24 cellular contexts compared by ENCODE assay signal in the genomic region with DNA sequence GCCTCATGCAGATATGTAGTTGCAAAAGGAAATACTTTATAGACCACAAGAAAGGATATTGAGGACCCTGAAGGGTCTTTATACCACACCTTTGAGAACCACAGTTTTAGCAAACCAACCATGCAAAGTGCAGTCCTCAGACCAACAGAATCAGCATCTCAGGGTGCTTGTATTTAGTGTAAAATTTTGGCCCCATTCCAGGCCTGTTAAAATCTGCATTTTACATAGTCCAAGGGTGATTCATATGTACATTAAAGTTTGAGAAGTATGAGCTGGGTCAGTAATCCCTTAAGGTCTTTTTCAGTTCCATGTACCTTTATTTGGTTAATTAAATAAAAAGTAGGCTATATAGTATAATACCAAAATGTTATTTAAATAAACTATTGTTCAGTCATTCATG.
A peak's percentile ranks its signal among the peaks of the same experiment; 100 is the strongest.
DNase-seq lines count a peak whose midpoint lies in the region; ATAC-seq, FAIRE-seq and TF ChIP-seq lines count a peak whose summit lies in the region.
"Had no signal": no experiment of that assay in that cellular context is flagged by ENCODE, and none has a peak within 500 bp of the region (broad histone marks: within the 10 kb centered on the region; RNA-seq: fewer than 3 reads in every experiment).

No MANE protein-coding gene starts in this region.

- BruUV-seq in K562 (replicated peaks; lab: Mats Ljungman, UMichigan): no TSS peak

- no peak for TF ChIP-seq CTCF in K562 (IDR thresholded peaks at IDR 0.05 in 2 of 3, conservative IDR thresholded peaks at IDR 0.05 in 1 of 3; ENCODE audit: insufficient read depth in 2 of 3, low read depth in 1 of 3, low read length in 3 of 3)
- TF ChIP-seq CTCF in keratinocyte (optimal IDR thresholded peaks at IDR 0.05 in 1 of 3, IDR thresholded peaks at IDR 0.05 in 1 of 3, conservative IDR thresholded peaks at IDR 0.05 in 1 of 3; ENCODE audit: extremely low read depth in 1 of 3, insufficient read depth in 2 of 3, low read length in 3 of 3): no peak
- no peak for TF ChIP-seq CTCF in sigmoid colon (IDR thresholded peaks at IDR 0.05)

- H3K4me1 ChIP-seq in K562 (replicated peaks in 1 of 2; ENCODE audit: control insufficient read depth in 2 of 2, insufficient read depth in 2 of 2, low read length in 2 of 2): no peaks in the 10 kb centered on the region
- peaks cover 34% of the 10 kb centered on the region for H3K4me1 ChIP-seq in keratinocyte (ENCODE audit: control insufficient read depth, extremely low read depth, insufficient read depth, low read length)
- H3K4me1 ChIP-seq in sigmoid colon: peaks cover 0 to 10% (median 4%) of the 10 kb centered on the region in 4 donors

- H3K27ac ChIP-seq in K562 (ENCODE audit: extremely low read depth, low read depth, low read length) (no peak overlapping the region), keratinocyte (ENCODE audit: control insufficient read depth, insufficient read depth, low read length) (no peak overlapping the region), sigmoid colon (no peak overlapping the region)
- H3K27ac ChIP-seq: ascending aorta, C4-2B, KMS-11, left ventricle myocardium inferior, tibial artery had no signal

- H3K9me3 ChIP-seq in K562 (replicated peaks; ENCODE audit: control insufficient read depth, insufficient read depth, low read depth, low read length): no peaks in the 10 kb centered on the region
- H3K9me3 ChIP-seq in keratinocyte (ENCODE audit: control insufficient read depth, low read depth, low read length): no peaks in the 10 kb centered on the region
- H3K9me3 ChIP-seq in sigmoid colon: no peaks in the 10 kb centered on the region
- H3K9me3 ChIP-seq: ascending aorta, left ventricle myocardium inferior, mucosa of descending colon, tibial artery had no signal

- no peak overlapping the region for H3K9ac ChIP-seq in K562 (ENCODE audit: insufficient read depth in 1 of 2, low read depth in 2 of 2, low read length in 2 of 2)
- no peak overlapping the region for H3K9ac ChIP-seq in keratinocyte (ENCODE audit: control insufficient read depth, extremely low read depth, insufficient read depth, low read length)
- H3K9ac ChIP-seq: KMS-11 had no signal

- dilution Hi-C loops in keratinocyte (cut with MboI; ENCODE audit: extremely low pct_ligation_motif_present, low sequenced_read_pairs): no loop called here

- POLR2A ChIA-PET in K562 (lab: Yijun Ruan, JAX): interaction anchor here (1.0 kb wide), 1 partner anchor 10 kb away, joined by 3 read pairs; no protein-coding TSS in a partner anchor

- in situ Hi-C loops in K562 (cut with MboI): no loop called here

- TF ChIP-seq POLR2A in K562 (conservative IDR thresholded peaks at IDR 0.05): no peak
- TF ChIP-seq POLR2A in sigmoid colon (IDR thresholded peaks at IDR 0.05): no peak

- H3K4me2 ChIP-seq in K562 (ENCODE audit: insufficient read depth, low read length) (no peak overlapping the region), keratinocyte (ENCODE audit: control insufficient read depth, extremely low read depth, insufficient read depth, low read depth, low read length) (no peak overlapping the region)
- H3K4me2 ChIP-seq: KMS-11 had no signal

- no peak overlapping the region for H2AFZ ChIP-seq in K562 (ENCODE audit: low read depth, low read length)
- no peak overlapping the region for H2AFZ ChIP-seq in keratinocyte (ENCODE audit: control insufficient read depth, low read length)

- H3K27me3 ChIP-seq in K562 (ENCODE audit: control insufficient read depth in 2 of 2, insufficient read depth in 2 of 2, low read length in 2 of 2) (no peaks in the 10 kb centered on the region), keratinocyte (ENCODE audit: control insufficient read depth, extremely low read depth, insufficient read depth, low read length) (no peaks in the 10 kb centered on the region), sigmoid colon (no peaks in the 10 kb centered on the region)
- H3K27me3 ChIP-seq: ascending aorta, tibial artery had no signal

- no peak for FAIRE-seq in K562 (lab: Jason Lieb, UNC)
- peak; percentile 59 for FAIRE-seq in keratinocyte (lab: Jason Lieb, UNC)
- FAIRE-seq: endothelial cell of umbilical vein, TTC549 had no signal

- peaks cover 11% of the 10 kb centered on the region; the same call in 2 of the 3 replicates for H3K36me3 ChIP-seq in K562 (ENCODE audit: control insufficient read depth, insufficient read depth, low read length)
- peaks cover 3 to 4% of the 10 kb centered on the region in 2 experiments for H3K36me3 ChIP-seq in keratinocyte (ENCODE audit: control insufficient read depth in 2 of 2, extremely low read depth in 1 of 2, insufficient read depth in 2 of 2, low read length in 2 of 2)
- H3K36me3 ChIP-seq in sigmoid colon: no peaks in the 10 kb centered on the region
- H3K36me3 ChIP-seq: ascending aorta, tibial artery had no signal

- no peak overlapping the region for H3K4me3 ChIP-seq in K562
- no peak overlapping the region for H3K4me3 ChIP-seq in keratinocyte (ENCODE audit: control insufficient read depth in 2 of 3, extremely low read depth in 1 of 3, insufficient read depth in 2 of 3, low read depth in 1 of 3, low read length in 3 of 3)
- H3K4me3 ChIP-seq in sigmoid colon: no peak overlapping the region
- H3K4me3 ChIP-seq: ascending aorta, left ventricle myocardium inferior, mucosa of descending colon, tibial artery had no signal

- H3K9me1 ChIP-seq in K562 (ENCODE audit: control insufficient read depth, insufficient read depth, low read length) (peaks cover 3% of the 10 kb centered on the region), keratinocyte (ENCODE audit: control insufficient read depth, extremely low read depth, insufficient read depth, low read length) (no peaks in the 10 kb centered on the region)

- TF ChIP-seq EP300 in Ishikawa (IDR thresholded peaks at IDR 0.05; ENCODE audit: borderline replicate concordance): no peak
- TF ChIP-seq EP300 in K562 (IDR thresholded peaks at IDR 0.05; ENCODE audit: low read length): no peak
- TF ChIP-seq EP300 in sigmoid colon (IDR thresholded peaks at IDR 0.05): no peak

- ATAC-seq in K562: no peak
- ATAC-seq: mucosa of descending colon had no signal

- CTCF ChIA-PET in K562 (lab: Yijun Ruan, JAX; ENCODE audit: low intra/inter-chr PET ratio): no interaction called here

- DNase-seq in EL (peak; percentile 72), K562 (ENCODE audit: extremely low read depth in 1 of 4, low spot score in 3 of 4) (no peak), keratinocyte (ENCODE audit: low read depth, low spot score) (no peak), sigmoid colon (no peak), DMS114 treated with DMSO at 0.1 percent for 48 hours (lab: John Stamatoyannopoulos, UW; ENCODE audit: unreplicated experiment) (no peak), NCI-H524 treated with DMSO at 0.1 percent for 48 hours (lab: John Stamatoyannopoulos, UW) (no peak), HPDE6-E6E7 (ENCODE audit: extremely low spot score) (no peak)
- DNase-seq: activated CD4-positive, alpha-beta T cell treated with anti-CD3 and anti-CD28 coated beads for 48 hours; activated CD8-positive, alpha-beta memory T cell treated with anti-CD3 and anti-CD28 coated beads, Interleukin-2, amount 50 U/mL, for 4 hours; activated naive CD4-positive, alpha-beta T cell; GOT3; left ventricle myocardium inferior; mucosa of descending colon; NCI-H1417; NCI-H748 treated with DMSO at 0.1 percent for 48 hours; retina; stimulated activated naive CD4-positive, alpha-beta T cell; tibial artery had no signal

- H4K20me1 ChIP-seq in K562 (replicated peaks; ENCODE audit: control insufficient read depth, insufficient read depth, low read length): no peaks in the 10 kb centered on the region
- no peaks in the 10 kb centered on the region for H4K20me1 ChIP-seq in keratinocyte (ENCODE audit: control insufficient read depth, extremely low read depth, insufficient read depth, low read length)

- intact Hi-C loops in K562 (cut with micrococcal nuclease): no loop called here
- intact Hi-C loops in sigmoid colon (cut with DNase I): no loop called here

- H3K79me2 ChIP-seq in K562 (ENCODE audit: control insufficient read depth, insufficient read depth, low read length): peaks cover 16% of the 10 kb centered on the region; the same call in 1 of the 3 replicates
- H3K79me2 ChIP-seq in keratinocyte (ENCODE audit: control insufficient read depth, insufficient read depth, low read length): peaks cover 20% of the 10 kb centered on the region

- TF ChIP-seq RAD21 in Ishikawa (IDR thresholded peaks at IDR 0.05; ENCODE audit: low read depth): no peak
- TF ChIP-seq RAD21 in K562 (CRISPR knock-in tag; conservative IDR thresholded peaks at IDR 0.05 in 1 of 2, IDR thresholded peaks at IDR 0.05 in 1 of 2): no peak

TF ChIP-seq in Ishikawa, 13 proteins besides CTCF, POLR2A, EP300 and RAD21 (continues in another document):
- TF ChIP-seq TCF12 (IDR thresholded peaks at IDR 0.05; ENCODE audit: low read depth): no peak
- no peak for TF ChIP-seq EGR1 (IDR thresholded peaks at IDR 0.05)

TF ChIP-seq in K562, 482 proteins besides CTCF, POLR2A, EP300 and RAD21:
- TF ChIP-seq ZNF232 (CRISPR knock-in tag; IDR thresholded peaks at IDR 0.05): no peak
- no peak for TF ChIP-seq PTRF (tag; IDR thresholded peaks at IDR 0.05)
- TF ChIP-seq NFIC (IDR thresholded peaks at IDR 0.05): peak; percentile 28; the same call in 1 of the 2 replicates
- TF ChIP-seq RFX7 (CRISPR knock-in tag; IDR thresholded peaks at IDR 0.05): no peak
TF ChIP-seq in K562: peak in this region for 1.
